Comparison of ENCODE assay signal across 1 cellular context in the genomic region with DNA sequence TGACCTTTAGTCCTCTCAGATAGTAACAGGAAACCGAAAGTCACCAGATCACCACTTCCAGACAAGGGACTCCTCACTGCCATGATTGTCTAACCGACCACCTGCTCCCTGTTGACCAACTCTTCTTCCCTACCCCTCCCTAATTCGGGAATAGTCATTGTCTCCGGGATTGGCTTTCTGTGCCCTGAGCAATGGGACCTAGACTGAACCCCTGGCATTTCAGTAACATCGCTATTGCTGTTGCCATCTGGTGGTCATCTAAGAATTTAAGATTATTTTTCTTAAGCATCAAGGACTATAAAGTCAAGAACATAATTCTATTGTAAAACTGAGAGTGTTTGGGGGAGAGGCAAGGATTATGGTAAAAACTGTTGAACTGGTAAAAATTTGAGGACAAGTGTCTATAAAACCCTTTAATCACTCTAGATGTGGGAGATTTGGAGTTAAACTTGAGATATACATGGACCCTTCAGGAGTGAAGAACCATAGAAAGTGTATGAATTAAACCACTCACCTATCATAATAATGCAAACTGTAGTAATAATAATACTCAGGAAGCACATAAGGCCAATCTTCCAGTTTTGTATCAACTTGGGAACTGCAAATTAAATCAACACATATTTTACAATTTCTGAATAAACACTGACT.
TF ChIP-seq lines count a peak whose summit lies in the region.

No MANE protein-coding gene starts in this region.

TF ChIP-seq in SK-N-SH treated with all-trans-retinoic acid at 6 μM for 48 hours, 23 proteins besides CTCF, POLR2A, EP300 and RAD21 (continued from another document):
- TF ChIP-seq, protein P1, sequence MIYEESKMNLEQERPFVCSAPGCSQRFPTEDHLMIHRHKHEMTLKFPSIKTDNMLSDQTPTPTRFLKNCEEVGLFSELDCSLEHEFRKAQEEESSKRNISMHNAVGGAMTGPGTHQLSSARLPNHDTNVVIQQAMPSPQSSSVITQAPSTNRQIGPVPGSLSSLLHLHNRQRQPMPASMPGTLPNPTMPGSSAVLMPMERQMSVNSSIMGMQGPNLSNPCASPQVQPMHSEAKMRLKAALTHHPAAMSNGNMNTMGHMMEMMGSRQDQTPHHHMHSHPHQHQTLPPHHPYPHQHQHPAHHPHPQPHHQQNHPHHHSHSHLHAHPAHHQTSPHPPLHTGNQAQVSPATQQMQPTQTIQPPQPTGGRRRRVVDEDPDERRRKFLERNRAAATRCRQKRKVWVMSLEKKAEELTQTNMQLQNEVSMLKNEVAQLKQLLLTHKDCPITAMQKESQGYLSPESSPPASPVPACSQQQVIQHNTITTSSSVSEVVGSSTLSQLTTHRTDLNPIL (CRISPR knock-in tag; IDR thresholded peaks at IDR 0.05; ENCODE audit: low read depth), result no peak
- no peak for TF ChIP-seq ZFP30 (CRISPR knock-in tag; IDR thresholded peaks at IDR 0.05)
- no peak for TF ChIP-seq PPARA (CRISPR knock-in tag; IDR thresholded peaks at IDR 0.05; ENCODE audit: borderline replicate concordance)
- TF ChIP-seq, protein P2, sequence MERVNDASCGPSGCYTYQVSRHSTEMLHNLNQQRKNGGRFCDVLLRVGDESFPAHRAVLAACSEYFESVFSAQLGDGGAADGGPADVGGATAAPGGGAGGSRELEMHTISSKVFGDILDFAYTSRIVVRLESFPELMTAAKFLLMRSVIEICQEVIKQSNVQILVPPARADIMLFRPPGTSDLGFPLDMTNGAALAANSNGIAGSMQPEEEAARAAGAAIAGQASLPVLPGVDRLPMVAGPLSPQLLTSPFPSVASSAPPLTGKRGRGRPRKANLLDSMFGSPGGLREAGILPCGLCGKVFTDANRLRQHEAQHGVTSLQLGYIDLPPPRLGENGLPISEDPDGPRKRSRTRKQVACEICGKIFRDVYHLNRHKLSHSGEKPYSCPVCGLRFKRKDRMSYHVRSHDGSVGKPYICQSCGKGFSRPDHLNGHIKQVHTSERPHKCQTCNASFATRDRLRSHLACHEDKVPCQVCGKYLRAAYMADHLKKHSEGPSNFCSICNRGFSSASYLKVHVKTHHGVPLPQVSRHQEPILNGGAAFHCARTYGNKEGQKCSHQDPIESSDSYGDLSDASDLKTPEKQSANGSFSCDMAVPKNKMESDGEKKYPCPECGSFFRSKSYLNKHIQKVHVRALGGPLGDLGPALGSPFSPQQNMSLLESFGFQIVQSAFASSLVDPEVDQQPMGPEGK (CRISPR knock-in tag; IDR thresholded peaks at IDR 0.05; ENCODE audit: borderline replicate concordance), result no peak
- no peak for TF ChIP-seq CSDC2 (CRISPR knock-in tag; IDR thresholded peaks at IDR 0.05)
- TF ChIP-seq OSR1 (CRISPR knock-in tag; IDR thresholded peaks at IDR 0.05), result no peak
- TF ChIP-seq ESRRG (CRISPR knock-in tag; IDR thresholded peaks at IDR 0.05), result no peak
- TF ChIP-seq, protein P3, sequence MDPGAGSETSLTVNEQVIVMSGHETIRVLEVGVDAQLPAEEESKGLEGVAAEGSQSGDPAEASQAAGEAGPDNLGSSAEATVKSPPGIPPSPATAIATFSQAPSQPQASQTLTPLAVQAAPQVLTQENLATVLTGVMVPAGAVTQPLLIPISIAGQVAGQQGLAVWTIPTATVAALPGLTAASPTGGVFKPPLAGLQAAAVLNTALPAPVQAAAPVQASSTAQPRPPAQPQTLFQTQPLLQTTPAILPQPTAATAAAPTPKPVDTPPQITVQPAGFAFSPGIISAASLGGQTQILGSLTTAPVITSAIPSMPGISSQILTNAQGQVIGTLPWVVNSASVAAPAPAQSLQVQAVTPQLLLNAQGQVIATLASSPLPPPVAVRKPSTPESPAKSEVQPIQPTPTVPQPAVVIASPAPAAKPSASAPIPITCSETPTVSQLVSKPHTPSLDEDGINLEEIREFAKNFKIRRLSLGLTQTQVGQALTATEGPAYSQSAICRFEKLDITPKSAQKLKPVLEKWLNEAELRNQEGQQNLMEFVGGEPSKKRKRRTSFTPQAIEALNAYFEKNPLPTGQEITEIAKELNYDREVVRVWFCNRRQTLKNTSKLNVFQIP (CRISPR knock-in tag; IDR thresholded peaks at IDR 0.05; ENCODE audit: borderline replicate concordance, low read depth), result no peak
- TF ChIP-seq ZNF8 (CRISPR knock-in tag; IDR thresholded peaks at IDR 0.05), result no peak
- TF ChIP-seq ZNF70 (CRISPR knock-in tag; IDR thresholded peaks at IDR 0.05), result no peak
- TF ChIP-seq, protein P4, sequence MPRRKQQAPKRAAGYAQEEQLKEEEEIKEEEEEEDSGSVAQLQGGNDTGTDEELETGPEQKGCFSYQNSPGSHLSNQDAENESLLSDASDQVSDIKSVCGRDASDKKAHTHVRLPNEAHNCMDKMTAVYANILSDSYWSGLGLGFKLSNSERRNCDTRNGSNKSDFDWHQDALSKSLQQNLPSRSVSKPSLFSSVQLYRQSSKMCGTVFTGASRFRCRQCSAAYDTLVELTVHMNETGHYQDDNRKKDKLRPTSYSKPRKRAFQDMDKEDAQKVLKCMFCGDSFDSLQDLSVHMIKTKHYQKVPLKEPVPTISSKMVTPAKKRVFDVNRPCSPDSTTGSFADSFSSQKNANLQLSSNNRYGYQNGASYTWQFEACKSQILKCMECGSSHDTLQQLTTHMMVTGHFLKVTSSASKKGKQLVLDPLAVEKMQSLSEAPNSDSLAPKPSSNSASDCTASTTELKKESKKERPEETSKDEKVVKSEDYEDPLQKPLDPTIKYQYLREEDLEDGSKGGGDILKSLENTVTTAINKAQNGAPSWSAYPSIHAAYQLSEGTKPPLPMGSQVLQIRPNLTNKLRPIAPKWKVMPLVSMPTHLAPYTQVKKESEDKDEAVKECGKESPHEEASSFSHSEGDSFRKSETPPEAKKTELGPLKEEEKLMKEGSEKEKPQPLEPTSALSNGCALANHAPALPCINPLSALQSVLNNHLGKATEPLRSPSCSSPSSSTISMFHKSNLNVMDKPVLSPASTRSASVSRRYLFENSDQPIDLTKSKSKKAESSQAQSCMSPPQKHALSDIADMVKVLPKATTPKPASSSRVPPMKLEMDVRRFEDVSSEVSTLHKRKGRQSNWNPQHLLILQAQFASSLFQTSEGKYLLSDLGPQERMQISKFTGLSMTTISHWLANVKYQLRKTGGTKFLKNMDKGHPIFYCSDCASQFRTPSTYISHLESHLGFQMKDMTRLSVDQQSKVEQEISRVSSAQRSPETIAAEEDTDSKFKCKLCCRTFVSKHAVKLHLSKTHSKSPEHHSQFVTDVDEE (CRISPR knock-in tag; IDR thresholded peaks at IDR 0.05), result no peak
- no peak for TF ChIP-seq ARNTL (CRISPR knock-in tag; IDR thresholded peaks at IDR 0.05; ENCODE audit: borderline replicate concordance, low read depth)
- TF ChIP-seq TCF4 (CRISPR knock-in tag; IDR thresholded peaks at IDR 0.05; ENCODE audit: borderline replicate concordance), result no peak
- TF ChIP-seq ZC3H10 (CRISPR knock-in tag; IDR thresholded peaks at IDR 0.05), result no peak
